In genomic region chr4:84965558-84966381, GRCh38 we compare ENCODE assay signal across 8 cellular contexts. TPM values are rescaled to one million over a fixed set of nuclear protein-coding genes. Genes with fewer than 3 reads are reported as not detected.
DNase-seq lines count a peak whose midpoint lies in the region; ATAC-seq and TF ChIP-seq lines count a peak whose summit lies in the region.

No MANE protein-coding gene starts in this region.

- no peaks in the 10 kb centered on the region for H3K9me3 Mint-ChIP-seq in stimulated activated naive CD8-positive, alpha-beta T cell treated with anti-CD3 and anti-CD28 coated beads, Interleukin-15, Interleukin-2, amounts not matched to agents 100 ng/mL and 50 ng/mL, for 24 hours

- peak overlapping the region; percentile 53 for H3K9ac ChIP-seq in ES-I3 (ENCODE audit: low read depth, low read length)

- H3K36me3 Mint-ChIP-seq in stimulated activated naive CD8-positive, alpha-beta T cell treated with anti-CD3 and anti-CD28 coated beads, Interleukin-15, Interleukin-2, amounts not matched to agents 100 ng/mL and 50 ng/mL, for 24 hours (ENCODE audit: low read depth): no peaks in the 10 kb centered on the region

- no peak overlapping the region for H3K27ac Mint-ChIP-seq in stimulated activated naive CD8-positive, alpha-beta T cell treated with anti-CD3 and anti-CD28 coated beads, Interleukin-15, Interleukin-2, amounts not matched to agents 100 ng/mL and 50 ng/mL, for 24 hours

- H3K9me3 ChIP-seq in ES-I3 (ENCODE audit: control insufficient read depth, insufficient read depth, low read length) (no peaks in the 10 kb centered on the region), left lung (no peaks in the 10 kb centered on the region)

- H3K36me3 ChIP-seq in ES-I3 (ENCODE audit: insufficient read depth, low read length) (no peaks in the 10 kb centered on the region), left lung (no peaks in the 10 kb centered on the region)

- peak; percentile 27 for DNase-seq in RPMI7951 (ENCODE audit: low read depth)
- DNase-seq in dorsolateral prefrontal cortex: peak in 8 of 10 donors; percentile 17 to 69 (median 39)
- peak; percentile 40 to 90 for DNase-seq in left lung
- DNase-seq in DMS114 treated with DMSO at 0.1 percent for 48 hours (lab: John Stamatoyannopoulos, UW; ENCODE audit: unreplicated experiment): no peak
- no peak for DNase-seq in OCI-M2 (lab: John Stamatoyannopoulos, UW; ENCODE audit: unreplicated experiment)

- peak overlapping the region; percentile 70 to 99 (median 97) for H3K27ac ChIP-seq in dorsolateral prefrontal cortex
- peak overlapping the region; percentile 93 to 97 for H3K27ac ChIP-seq in left lung

- intact Hi-C loops in dorsolateral prefrontal cortex (cut with DNase I): loop anchor here (5.0 kb wide), 4 partner anchors 48 to 383 kb away; partner anchors contain the start of gene CDS1 (in 2 of the 2)
- intact Hi-C loops in left lung (cut with DNase I): no loop called here

- peaks cover 48% of the 10 kb centered on the region for H3K27me3 Mint-ChIP-seq in stimulated activated naive CD8-positive, alpha-beta T cell treated with anti-CD3 and anti-CD28 coated beads, Interleukin-15, Interleukin-2, amounts not matched to agents 100 ng/mL and 50 ng/mL, for 24 hours

- H3K4me1 ChIP-seq in ES-I3 (ENCODE audit: insufficient read depth, low read length) (peaks cover 5% of the 10 kb centered on the region; the same call in 1 of the 2 replicates), left lung (peaks cover 14 to 55% of the 10 kb centered on the region in 2 donors)

- H3K4me3 Mint-ChIP-seq in stimulated activated naive CD8-positive, alpha-beta T cell treated with anti-CD3 and anti-CD28 coated beads, Interleukin-15, Interleukin-2, amounts not matched to agents 100 ng/mL and 50 ng/mL, for 24 hours: peak overlapping the region; percentile 47

- peak in 15 of 56 donors; percentile 8 to 43 (median 22) for TF ChIP-seq CTCF in dorsolateral prefrontal cortex (IDR thresholded peaks at IDR 0.05 in 54 of 56, conservative IDR thresholded peaks at IDR 0.05 in 2 of 56; ENCODE audit: low read depth in 1 of 56, partially characterized antibody in 56 of 56)
- TF ChIP-seq CTCF in left lung (IDR thresholded peaks at IDR 0.05): no peak

- H3K4me3 ChIP-seq in dorsolateral prefrontal cortex: peak overlapping the region; percentile 66 to 96 (median 86)
- H3K4me3 ChIP-seq in left lung: peak overlapping the region; percentile 84 to 87

- H3K27me3 ChIP-seq in dorsolateral prefrontal cortex: no peaks in the 10 kb centered on the region
- peaks cover 0 to 4% of the 10 kb centered on the region in 2 donors for H3K27me3 ChIP-seq in left lung

- ATAC-seq in HG02852 (IDR thresholded peaks at IDR 0.05; ENCODE audit: unreplicated experiment) (peak; percentile 27), left lung (peak; percentile 33)

- peaks cover 14% of the 10 kb centered on the region for H3K4me1 Mint-ChIP-seq in stimulated activated naive CD8-positive, alpha-beta T cell treated with anti-CD3 and anti-CD28 coated beads, Interleukin-15, Interleukin-2, amounts not matched to agents 100 ng/mL and 50 ng/mL, for 24 hours (ENCODE audit: low read depth)

RNA-seq across cellular contexts. Expression of gene WDFY3, which starts 0.7 kb away (rescaled TPM):
- total RNA-seq in RPMI7951 (2014; rRNA removed; shearing (Covaris generic)): 18.0 and 22.7 TPM in 2 replicates
- 100 to 1,000 TPM; 146 to 279 (median 196) TPM for total RNA-seq in dorsolateral prefrontal cortex
- 100 to 1,000 TPM in 1 of 2 donors, 10 to 100 TPM in 1; 86.7 to 137 TPM for total RNA-seq in left lung

Comparison
In these comparisons a context has a peak if more than half of its experiments do, and no peak if none do; other contexts are left out.
1. DNase-seq: peak in RPMI7951 (single experiment), dorsolateral prefrontal cortex (8 of 10) and left lung (2 of 2); none in DMS114 treated with DMSO at 0.1 percent for 48 hours (single experiment) and OCI-M2 (single experiment).
2. intact Hi-C loops: an anchor here in dorsolateral prefrontal cortex (5.0 kb wide); none called in left lung.